ENCODE assay signal across 25 cellular contexts in the genomic region with DNA sequence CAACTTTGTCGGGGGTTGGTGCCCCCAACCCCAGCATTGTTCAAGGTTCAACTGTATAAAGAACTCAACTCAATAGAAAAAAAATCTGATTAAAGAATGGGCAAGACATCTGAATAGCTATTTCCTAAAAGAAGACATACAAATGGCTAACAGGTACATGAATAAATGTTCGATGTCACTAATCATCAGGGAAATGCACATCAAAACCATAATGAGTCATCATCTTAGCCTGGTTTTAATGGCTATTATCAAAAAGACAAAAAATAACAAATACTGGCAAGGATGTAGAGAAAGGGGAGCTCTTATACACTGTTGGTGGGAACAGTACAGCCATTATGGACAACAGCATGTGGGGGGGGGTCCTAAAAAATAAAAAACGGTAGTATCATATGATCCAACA. TPM values are rescaled to one million over a fixed set of nuclear protein-coding genes. Genes with fewer than 3 reads are reported as not detected.
"Had no signal": no experiment of that assay in that cellular context is flagged by ENCODE, and none has a peak within 500 bp of the region (broad histone marks: within the 10 kb centered on the region; RNA-seq: fewer than 3 reads in every experiment).

No MANE protein-coding gene starts in this region.

- DNase-seq: naive thymus-derived CD4-positive, alpha-beta T cell; natural killer cell; occipital lobe; pancreas; retina; right cardiac atrium; right lobe of liver; sigmoid colon; small intestine; stimulated activated CD4-positive, alpha-beta T cell treated with anti-CD3 and anti-CD28 coated beads, Interleukin-15, amount 100 ng/mL, for 24 hours; stimulated activated CD4-positive, alpha-beta T cell treated with anti-CD3 and anti-CD28 coated beads, Interleukin-2, amount 100 ng/mL, for 24 hours; stimulated activated CD4-positive, alpha-beta T cell treated with anti-CD3 and anti-CD28 coated beads, Interleukin-2, amount 100 ng/mL, for 48 hours; stimulated activated CD4-positive, alpha-beta T cell treated with anti-CD3 and anti-CD28 coated beads, Interleukin-4, amount 100 ng/mL, for 24 hours; stimulated activated naive B cell treated with anti-CD40 and anti-IgM and Interleukin-4, amounts not matched to agents 10 μg/mL and 1 μg/mL and 100 μg/mL, for 72 hours; stimulated activated naive CD4-positive, alpha-beta T cell treated with Interleukin-2 at 50 U/mL for 16 hours; stomach; thyroid gland; trophoblast cell; upper lobe of left lung had no signal

- H3K4me3 ChIP-seq: neural progenitor cell, pancreas, prostate gland, right lobe of liver, sigmoid colon, stomach, thoracic aorta, thyroid gland, tibial nerve, upper lobe of left lung, vagina had no signal

- ATAC-seq: naive thymus-derived CD4-positive, alpha-beta T cell; natural killer cell; pancreas; right cardiac atrium; right lobe of liver; stimulated activated effector memory CD8-positive, alpha-beta T cell treated with anti-CD3 and anti-CD28 coated beads, Interleukin-12 subunit alpha, Interleukin-12 subunit beta, amount 100 ng/mL, for 72 hours; stimulated activated naive B cell treated with anti-CD40 and anti-IgM and Interleukin-4, amounts not matched to agents 10 μg/mL and 1 μg/mL and 100 μg/mL, for 72 hours had no signal

RNA-seq across cellular contexts. Expression of a gene that starts 28.7 kb away (rescaled TPM):
- total RNA-seq: naive thymus-derived CD4-positive, alpha-beta T cell; natural killer cell had no signal
